ENCODE assay signal across 26 cellular contexts in the genomic region with DNA sequence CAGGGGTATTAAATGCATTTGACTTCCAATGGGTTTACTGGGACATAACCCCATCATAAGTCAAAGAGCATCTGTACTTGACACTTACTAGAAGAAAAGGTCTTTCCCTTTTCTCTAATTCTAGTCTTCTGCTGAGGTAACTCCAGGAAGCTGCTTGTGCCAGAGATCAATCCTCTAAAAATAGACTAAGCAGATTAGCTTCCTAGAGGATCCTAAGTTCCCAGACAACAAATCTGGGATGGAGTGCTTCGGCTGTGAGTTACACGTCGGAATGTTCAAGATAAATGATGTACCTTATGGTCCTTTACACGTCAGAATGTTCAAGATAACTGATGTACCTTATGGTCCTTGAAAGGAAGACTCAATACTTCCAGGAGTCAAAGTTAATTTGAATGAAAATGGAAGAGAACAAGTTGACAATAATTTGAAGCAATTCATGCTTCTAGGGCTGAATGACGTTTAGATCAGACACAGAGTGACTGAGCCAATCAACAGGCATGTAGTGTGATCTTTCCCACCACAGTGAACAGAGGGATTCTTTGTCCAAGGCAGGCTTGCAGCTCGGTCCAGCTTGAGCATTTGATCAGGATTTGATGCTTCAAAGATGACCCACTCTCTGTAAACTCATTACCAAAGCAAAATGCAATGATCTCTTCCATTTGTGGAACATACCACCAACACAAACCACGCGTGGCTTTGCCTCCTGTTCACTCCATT.
DNase-seq lines count a peak whose midpoint lies in the region; ATAC-seq and TF ChIP-seq lines count a peak whose summit lies in the region.
"Had no signal": no experiment of that assay in that cellular context is flagged by ENCODE, and none has a peak within 500 bp of the region (broad histone marks: within the 10 kb centered on the region; RNA-seq: fewer than 3 reads in every experiment).

No MANE protein-coding gene starts in this region.

- no peak overlapping the region for H2BK5ac ChIP-seq in trophoblast cell (ENCODE audit: low read depth, low read length, poor library complexity)

- no peaks in the 10 kb centered on the region for H3K4me1 ChIP-seq in mammary epithelial cell (ENCODE audit: insufficient read depth, low read length)
- H3K4me1 ChIP-seq in breast epithelium, result no peaks in the 10 kb centered on the region
- H3K4me1 ChIP-seq in colonic mucosa, result no peaks in the 10 kb centered on the region
- H3K4me1 ChIP-seq in trophoblast cell (ENCODE audit: control insufficient read depth in 1 of 2, insufficient read depth in 2 of 2, low read length in 2 of 2), result no peaks in the 10 kb centered on the region

- H2AK5ac ChIP-seq in trophoblast cell (ENCODE audit: low read length), result no peak overlapping the region

- TSS peak; percentile 47 for BruUV-seq in mammary epithelial cell (replicated peaks; lab: Mats Ljungman, UMichigan)

- TF ChIP-seq POLR2A in breast epithelium (IDR thresholded peaks at IDR 0.05), result no peak

- H3K23ac ChIP-seq in trophoblast cell (ENCODE audit: low read length), result no peak overlapping the region

- no peaks in the 10 kb centered on the region for H3K27me3 ChIP-seq in mammary epithelial cell (ENCODE audit: insufficient read depth, low read length)
- H3K27me3 ChIP-seq in breast epithelium, result no peaks in the 10 kb centered on the region
- H3K27me3 ChIP-seq in layer of hippocampus (ENCODE audit: control insufficient read depth, insufficient read depth, low read length), result no peaks in the 10 kb centered on the region
- no peaks in the 10 kb centered on the region for H3K27me3 ChIP-seq in colonic mucosa
- H3K27me3 ChIP-seq in CD4-positive, alpha-beta T cell (ENCODE audit: control insufficient read depth, insufficient read depth, low read length), result no peaks in the 10 kb centered on the region
- H3K27me3 ChIP-seq in trophoblast cell (ENCODE audit: insufficient read depth, low read length), result no peaks in the 10 kb centered on the region
- H3K27me3 ChIP-seq: heart right ventricle, tibial artery had no signal

- H3K27ac ChIP-seq in mammary epithelial cell (ENCODE audit: insufficient read depth, low read depth, low read length) (no peak overlapping the region), breast epithelium (no peak overlapping the region), layer of hippocampus (ENCODE audit: low read depth, low read length) (peak overlapping the region; percentile 55), colonic mucosa (no peak overlapping the region), trophoblast cell (ENCODE audit: low read depth, low read length) (no peak overlapping the region)
- no peak overlapping the region for H3K27ac ChIP-seq in CD4-positive, alpha-beta T cell (ENCODE audit: low read depth, low read length)
- H3K27ac ChIP-seq: heart right ventricle, tibial artery had no signal

- POLR2A ChIA-PET in CD4-positive, alpha-beta T cell (lab: Charles Lee), result no interaction called here

- CTCF ChIA-PET in mammary epithelial cell (lab: Charles Lee; ENCODE audit: low non-redundant PET), result no interaction called here
- CTCF ChIA-PET in CD4-positive, alpha-beta T cell (lab: Charles Lee), result no interaction called here

- no peak for TF ChIP-seq CTCF in mammary epithelial cell (conservative IDR thresholded peaks at IDR 0.05 in 1 of 2, IDR thresholded peaks at IDR 0.05 in 1 of 2; ENCODE audit: extremely low read depth in 1 of 2, insufficient read depth in 1 of 2, low read depth in 1 of 2, low read length in 2 of 2)
- no peak for TF ChIP-seq CTCF in breast epithelium (IDR thresholded peaks at IDR 0.05)
- TF ChIP-seq CTCF in colonic mucosa (IDR thresholded peaks at IDR 0.05), result no peak
- no peak for TF ChIP-seq CTCF in CD4-positive, alpha-beta T cell (IDR thresholded peaks at IDR 0.05)

- H3K36me3 ChIP-seq in mammary epithelial cell (ENCODE audit: insufficient read depth, low read length), result peaks cover 5% of the 10 kb centered on the region
- no peaks in the 10 kb centered on the region for H3K36me3 ChIP-seq in breast epithelium
- no peaks in the 10 kb centered on the region for H3K36me3 ChIP-seq in colonic mucosa
- peaks cover 17 to 28% of the 10 kb centered on the region in 2 experiments for H3K36me3 ChIP-seq in trophoblast cell (ENCODE audit: control insufficient read depth in 1 of 2, insufficient read depth in 2 of 2, low read length in 2 of 2)

- peaks cover 54% of the 10 kb centered on the region for H3K36me3 Mint-ChIP-seq in CD4-positive, alpha-beta T cell (ENCODE audit: low read depth)

- H4K12ac ChIP-seq in trophoblast cell (ENCODE audit: low read depth, low read length), result no peak overlapping the region

- H3K4ac ChIP-seq in trophoblast cell (ENCODE audit: low read depth, low read length), result no peak overlapping the region

- H2BK120ac ChIP-seq in trophoblast cell (ENCODE audit: insufficient read depth, low read length, poor library complexity), result no peak overlapping the region

- H4K8ac ChIP-seq in trophoblast cell (ENCODE audit: low read depth, low read length), result no peak overlapping the region

- H3K9me3 ChIP-seq in mammary epithelial cell (replicated peaks; ENCODE audit: insufficient read depth, low read length), result no peaks in the 10 kb centered on the region
- no peaks in the 10 kb centered on the region for H3K9me3 ChIP-seq in breast epithelium
- H3K9me3 ChIP-seq in colonic mucosa, result no peaks in the 10 kb centered on the region
- H3K9me3 ChIP-seq in CD4-positive, alpha-beta T cell (ENCODE audit: control insufficient read depth, low read length), result no peaks in the 10 kb centered on the region
- no peaks in the 10 kb centered on the region for H3K9me3 ChIP-seq in trophoblast cell (ENCODE audit: insufficient read depth, low read depth, low read length)
- H3K9me3 ChIP-seq: heart right ventricle, tibial artery had no signal

- no peak overlapping the region for H2AFZ ChIP-seq in mammary epithelial cell (ENCODE audit: low read depth, low read length)
- no peak overlapping the region for H2AFZ ChIP-seq in trophoblast cell (ENCODE audit: insufficient read depth, low read length, poor library complexity)

- H2BK12ac ChIP-seq in trophoblast cell (ENCODE audit: low read length), result no peak overlapping the region

- dilution Hi-C loops in mammary epithelial cell (cut with HindIII; ENCODE audit: low sequenced_read_pairs), result no loop called here

- no peak for ATAC-seq in CD4-positive, alpha-beta T cell (ENCODE audit: poor library complexity)
- ATAC-seq: SK-N-SH treated with all-trans-retinoic acid at 6 μM for 48 hours; stimulated activated naive B cell treated with anti-CD40 and anti-IgM and Interleukin-4, amounts not matched to agents 10 μg/mL and 1 μg/mL and 100 μg/mL, for 72 hours had no signal

- H3K14ac ChIP-seq in trophoblast cell (ENCODE audit: low read length), result no peak overlapping the region

- whole genome bisulfite sequencing in mammary epithelial cell (ENCODE audit: low coverage, missing lambda C conversion rate), result 78% methylated on average over 8 of the region's 8 CpGs
- no CpG with 5 or more reads among the region's 8 CpGs for WGBS in trophoblast cell (ENCODE audit: extremely low coverage, insufficient coverage, insufficient read length)

- H4K20me1 ChIP-seq in mammary epithelial cell (ENCODE audit: insufficient read depth, low read length), result no peaks in the 10 kb centered on the region

- H3K79me2 ChIP-seq in mammary epithelial cell (ENCODE audit: insufficient read depth, low read length), result no peaks in the 10 kb centered on the region
- no peaks in the 10 kb centered on the region for H3K79me2 ChIP-seq in trophoblast cell (ENCODE audit: control insufficient read depth, insufficient read depth, low read length, poor library complexity)

- H3K9ac ChIP-seq in mammary epithelial cell (ENCODE audit: insufficient read depth, low read length), result no peak overlapping the region
- no peak overlapping the region for H3K9ac ChIP-seq in colonic mucosa (ENCODE audit: low read depth in 2 of 2, low read length in 2 of 2)
- no peak overlapping the region for H3K9ac ChIP-seq in trophoblast cell (ENCODE audit: low read length)

- no peak overlapping the region for H3K4me3 Mint-ChIP-seq in CD4-positive, alpha-beta T cell
- H3K4me3 Mint-ChIP-seq: activated B cell treated with CpG ODN at 0.5 μM for 24 hours; activated CD4-positive, alpha-beta memory T cell treated with anti-CD3 and anti-CD28 coated beads for 36 hours; brain; HFFc6; stimulated activated naive B cell treated with anti-CD40 and anti-IgM and Interleukin-4, amounts not matched to agents 10 μg/mL and 1 μg/mL and 100 μg/mL, for 72 hours had no signal

- H3K18ac ChIP-seq in trophoblast cell (ENCODE audit: low read length), result no peak overlapping the region

- DNase-seq in mammary epithelial cell, result no peak
- DNase-seq in breast epithelium (ENCODE audit: low spot score in 2 of 2), result no peak
- peak; percentile 67 for DNase-seq in foreskin melanocyte
- no peak for DNase-seq in cortex of kidney (lab: John Stamatoyannopoulos, UW)
- no peak for DNase-seq in colonic mucosa
- DNase-seq in CD4-positive, alpha-beta T cell, result no peak
- no peak for DNase-seq in trophoblast cell
- DNase-seq: 8988T; activated B cell treated with CpG ODN at 0.5 μM for 24 hours; activated CD4-positive, alpha-beta memory T cell treated with anti-CD3 and anti-CD28 coated beads for 36 hours; activated effector memory CD4-positive, alpha-beta T cell treated with Interleukin-2 at 50 U/mL for 16 hours; AML-193; COR-L47; heart right ventricle; HFFc6; NCI-H1092 treated with DMSO at 0.1 percent for 48 hours; NCI-H2029 treated with DMSO at 0.1 percent for 48 hours; NCI-H446 treated with DMSO at 0.1 percent for 48 hours; NK-92 treated with Interleukin-12 subunit alpha and Interleukin-12 subunit beta, amount 100 ng/mL, for 24 hours; stimulated activated naive B cell treated with anti-CD40 and anti-IgM and Interleukin-4, amounts not matched to agents 10 μg/mL and 1 μg/mL and 100 μg/mL, for 72 hours; T-helper 9 cell; tibial artery had no signal

- H4K91ac ChIP-seq in trophoblast cell (ENCODE audit: low read depth, low read length), result no peak overlapping the region

- H3K4me1 Mint-ChIP-seq in CD4-positive, alpha-beta T cell (ENCODE audit: low read depth), result no peaks in the 10 kb centered on the region
- H3K4me1 Mint-ChIP-seq: activated B cell treated with CpG ODN at 0.5 μM for 24 hours had no signal

- no peaks in the 10 kb centered on the region for H3K9me3 Mint-ChIP-seq in CD4-positive, alpha-beta T cell
- H3K9me3 Mint-ChIP-seq: activated B cell treated with CpG ODN at 0.5 μM for 24 hours; activated CD4-positive, alpha-beta memory T cell treated with anti-CD3 and anti-CD28 coated beads for 36 hours; brain; HFFc6; stimulated activated naive B cell treated with anti-CD40 and anti-IgM and Interleukin-4, amounts not matched to agents 10 μg/mL and 1 μg/mL and 100 μg/mL, for 72 hours had no signal

- no peaks in the 10 kb centered on the region for H3K27me3 Mint-ChIP-seq in CD4-positive, alpha-beta T cell
- H3K27me3 Mint-ChIP-seq: activated B cell treated with CpG ODN at 0.5 μM for 24 hours; activated CD4-positive, alpha-beta memory T cell treated with anti-CD3 and anti-CD28 coated beads for 36 hours; brain; stimulated activated naive B cell treated with anti-CD40 and anti-IgM and Interleukin-4, amounts not matched to agents 10 μg/mL and 1 μg/mL and 100 μg/mL, for 72 hours had no signal

- no peaks in the 10 kb centered on the region for H3K79me1 ChIP-seq in trophoblast cell (ENCODE audit: low read length)

- no peak overlapping the region for H3K4me2 ChIP-seq in mammary epithelial cell (ENCODE audit: insufficient read depth, low read depth, low read length)
- H3K4me2 ChIP-seq in trophoblast cell (ENCODE audit: low read length), result no peak overlapping the region
- H3K4me2 ChIP-seq: smooth muscle cell had no signal

- H3K4me3 ChIP-seq in mammary epithelial cell (replicated peaks in 1 of 3; ENCODE audit: insufficient read depth in 1 of 3, low read depth in 2 of 3, low read length in 3 of 3) (no peak overlapping the region), breast epithelium (no peak overlapping the region), colonic mucosa (no peak overlapping the region), trophoblast cell (ENCODE audit: low read depth, low read length) (no peak overlapping the region)
- H3K4me3 ChIP-seq: heart right ventricle, smooth muscle cell, tibial artery had no signal

- H3K27ac Mint-ChIP-seq in CD4-positive, alpha-beta T cell, result no peak overlapping the region
- H3K27ac Mint-ChIP-seq: activated B cell treated with CpG ODN at 0.5 μM for 24 hours; activated CD4-positive, alpha-beta memory T cell treated with anti-CD3 and anti-CD28 coated beads for 36 hours; HFFc6; stimulated activated naive B cell treated with anti-CD40 and anti-IgM and Interleukin-4, amounts not matched to agents 10 μg/mL and 1 μg/mL and 100 μg/mL, for 72 hours had no signal

- intact Hi-C loops in mammary epithelial cell (cut with micrococcal nuclease), result no loop called here
- intact Hi-C loops in breast epithelium (cut with DNase I; ENCODE audit: low total_unique reads), result no loop called here
- intact Hi-C loops in colonic mucosa (cut with DNase I), result no loop called here
- intact Hi-C loops in CD4-positive, alpha-beta T cell (cut with DNase I, micrococcal nuclease), result no loop called here

- in situ Hi-C loops in mammary epithelial cell (cut with MboI; ENCODE audit: low sequenced_read_pairs in 2 of 2), result no loop called here
